In the genomic region with DNA sequence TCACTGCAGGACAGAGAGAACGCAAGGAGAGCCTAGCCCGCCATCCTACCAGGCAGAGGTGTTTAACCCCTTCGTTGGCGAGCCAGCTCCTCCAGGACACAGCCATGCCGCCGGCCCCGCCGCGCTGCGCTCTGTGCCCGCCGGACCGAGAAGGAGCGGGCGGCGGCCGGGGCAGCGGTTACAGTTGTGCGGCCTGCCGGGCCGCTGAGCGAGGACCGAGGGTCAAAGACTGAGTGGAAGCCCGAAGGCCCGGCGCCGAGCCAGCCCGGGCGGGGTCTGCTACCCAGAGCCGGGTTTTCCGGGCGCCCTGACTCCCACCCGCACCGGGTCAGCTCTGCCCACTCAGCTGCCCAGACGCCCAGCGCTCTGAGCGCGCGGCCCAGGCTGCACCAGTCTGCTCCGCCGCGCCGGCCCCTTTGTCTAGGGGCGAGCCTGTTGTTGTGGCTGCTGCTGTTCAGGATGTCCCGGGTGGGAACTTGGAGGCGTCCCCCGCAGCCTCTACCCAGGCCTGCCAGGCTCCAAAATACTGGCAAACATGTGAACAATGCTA, we compare ENCODE assay signal across 9 cellular contexts. TPM values are rescaled to one million over a fixed set of nuclear protein-coding genes. Genes with fewer than 3 reads are reported as not detected.
DNase-seq lines count a peak whose midpoint lies in the region; ATAC-seq and TF ChIP-seq lines count a peak whose summit lies in the region.
"Had no signal": no experiment of that assay in that cellular context is flagged by ENCODE, and none has a peak within 500 bp of the region (broad histone marks: within the 10 kb centered on the region; RNA-seq: fewer than 3 reads in every experiment).

A gene (minus strand): TSS at position 235 of the 550 bp plus-strand sequence. CDS start 129 bp downstream, at position 106.

- no peak for TF ChIP-seq CTCF in mammary epithelial cell (conservative IDR thresholded peaks at IDR 0.05 in 1 of 2, IDR thresholded peaks at IDR 0.05 in 1 of 2; ENCODE audit: extremely low read depth in 1 of 2, insufficient read depth in 1 of 2, low read depth in 1 of 2, low read length in 2 of 2)

- no CpG with 5 or more reads among the region's 47 CpGs for WGBS in mammary epithelial cell (ENCODE audit: low coverage, missing lambda C conversion rate)

- no peaks in the 10 kb centered on the region for H3K79me2 ChIP-seq in mammary epithelial cell (ENCODE audit: insufficient read depth, low read length)

- H3K4me3 ChIP-seq in mammary epithelial cell (replicated peaks in 1 of 3; ENCODE audit: insufficient read depth in 1 of 3, low read depth in 2 of 3, low read length in 3 of 3) (no peak within 1 kb of the TSS), iPS-15b (ENCODE audit: low read depth, low read length) (peak within 1 kb of the TSS; percentile 50)

- H3K27me3 ChIP-seq in mammary epithelial cell (ENCODE audit: insufficient read depth, low read length) (peaks cover 19% of the 10 kb centered on the region), iPS-15b (ENCODE audit: control insufficient read depth, insufficient read depth, low read length) (peaks cover 4% of the 10 kb centered on the region)

- no peak within 1 kb of the TSS for H2AFZ ChIP-seq in mammary epithelial cell (ENCODE audit: low read depth, low read length)

- DNase-seq in GM04503 (ENCODE audit: low read depth) = peak; percentile 3
- DNase-seq in mammary epithelial cell = no peak
- peak; percentile 32 for DNase-seq in renal cortical epithelial cell (ENCODE audit: low read depth)
- DNase-seq in SKM-1 (lab: John Stamatoyannopoulos, UW; ENCODE audit: unreplicated experiment) = no peak
- DNase-seq in T-helper 9 cell = no peak
- DNase-seq in stimulated activated CD4-positive, alpha-beta T cell treated with anti-CD3 and anti-CD28 coated beads, Interleukin-4, amount 100 ng/mL, for 1 hour = no peak

- H3K9ac ChIP-seq in mammary epithelial cell (ENCODE audit: insufficient read depth, low read length) (no peak within 1 kb of the TSS), iPS-15b (ENCODE audit: low read depth, low read length) (peak within 1 kb of the TSS; percentile 1)

- no peaks in the 10 kb centered on the region for H3K9me3 ChIP-seq in mammary epithelial cell (replicated peaks; ENCODE audit: insufficient read depth, low read length)
- no peaks in the 10 kb centered on the region for H3K9me3 ChIP-seq in iPS-15b (ENCODE audit: control insufficient read depth, insufficient read depth, low read length)

- peak within 1 kb of the TSS; percentile 42 for H3K4me2 ChIP-seq in mammary epithelial cell (ENCODE audit: insufficient read depth, low read depth, low read length)

- no TSS peak for BruUV-seq in mammary epithelial cell (replicated peaks; lab: Mats Ljungman, UMichigan)

- H3K36me3 ChIP-seq in mammary epithelial cell (ENCODE audit: insufficient read depth, low read length) = no peaks in the 10 kb centered on the region
- H3K36me3 ChIP-seq in iPS-15b (ENCODE audit: control insufficient read depth, insufficient read depth, low read length) = no peaks in the 10 kb centered on the region

- ATAC-seq in GM21825 (IDR thresholded peaks at IDR 0.05; ENCODE audit: unreplicated experiment) = no peak
- ATAC-seq: stimulated activated effector memory CD8-positive, alpha-beta T cell treated with anti-CD3 and anti-CD28 coated beads, Interleukin-12 subunit alpha, Interleukin-12 subunit beta, amount 100 ng/mL, for 72 hours had no signal

- CTCF ChIA-PET in mammary epithelial cell (lab: Charles Lee; ENCODE audit: low non-redundant PET) = no interaction called here

- no peak within 1 kb of the TSS for H3K27ac ChIP-seq in mammary epithelial cell (ENCODE audit: insufficient read depth, low read depth, low read length)

- intact Hi-C loops in mammary epithelial cell (cut with micrococcal nuclease) = no loop called here

- in situ Hi-C loops in mammary epithelial cell (cut with MboI; ENCODE audit: low sequenced_read_pairs in 2 of 2) = no loop called here

- H4K20me1 ChIP-seq in mammary epithelial cell (ENCODE audit: insufficient read depth, low read length) = no peaks in the 10 kb centered on the region

- H3K4me1 ChIP-seq in mammary epithelial cell (ENCODE audit: insufficient read depth, low read length) = no peaks in the 10 kb centered on the region
- no peaks in the 10 kb centered on the region for H3K4me1 ChIP-seq in iPS-15b (ENCODE audit: control insufficient read depth, insufficient read depth, low read length)

- dilution Hi-C loops in mammary epithelial cell (cut with HindIII; ENCODE audit: low sequenced_read_pairs) = no loop called here

RNA-seq across cellular contexts. Expression of the gene that starts here (rescaled TPM):
- total RNA-seq in mammary epithelial cell (1 to 10 TPM in 1 of 2 donors, under 1 TPM in 1; 0.64 to 1.3 TPM), renal cortical epithelial cell (6.9 and 26.8 TPM in 2 replicates)
- not detected for polyA plus RNA-seq in mammary epithelial cell
- not detected for polyA minus RNA-seq in mammary epithelial cell

Comparison
In these comparisons a context has a peak if more than half of its experiments do, and no peak if none do; other contexts are left out.
1. DNase-seq: peak in GM04503 (single experiment) and renal cortical epithelial cell (single experiment); none in mammary epithelial cell (single experiment), SKM-1 (single experiment), T-helper 9 cell (single experiment) and stimulated activated CD4-positive, alpha-beta T cell treated with anti-CD3 and anti-CD28 coated beads, Interleukin-4, amount 100 ng/mL, for 1 hour (single experiment).